Comparison of ENCODE assay signal across 8 cellular contexts in genomic region chr18:62741118-62741566, GRCh38. TPM values are rescaled to one million over a fixed set of nuclear protein-coding genes. Genes with fewer than 3 reads are reported as not detected.
DNase-seq lines count a peak whose midpoint lies in the region; ATAC-seq and TF ChIP-seq lines count a peak whose summit lies in the region.

No MANE protein-coding gene starts in this region.

- CTCF ChIA-PET in mammary epithelial cell (lab: Charles Lee; ENCODE audit: low non-redundant PET) = no interaction called here

- dilution Hi-C loops in mammary epithelial cell (cut with HindIII; ENCODE audit: low sequenced_read_pairs) = no loop called here

- peak overlapping the region; percentile 34 for H3K4me2 ChIP-seq in mammary epithelial cell (ENCODE audit: insufficient read depth, low read depth, low read length)

- H3K4me1 ChIP-seq in mammary epithelial cell (ENCODE audit: insufficient read depth, low read length) = peaks cover 8% of the 10 kb centered on the region

- TF ChIP-seq CTCF in mammary epithelial cell (conservative IDR thresholded peaks at IDR 0.05 in 1 of 2, IDR thresholded peaks at IDR 0.05 in 1 of 2; ENCODE audit: extremely low read depth in 1 of 2, insufficient read depth in 1 of 2, low read depth in 1 of 2, low read length in 2 of 2) = no peak

- H3K79me2 ChIP-seq in mammary epithelial cell (ENCODE audit: insufficient read depth, low read length) = peaks cover 75% of the 10 kb centered on the region

- WGBS in mammary epithelial cell (ENCODE audit: low coverage, missing lambda C conversion rate) = 67% methylated on average over 4 of the region's 4 CpGs

- in situ Hi-C loops in mammary epithelial cell (cut with MboI; ENCODE audit: low sequenced_read_pairs in 2 of 2) = no loop called here

- no peaks in the 10 kb centered on the region for H3K36me3 ChIP-seq in mammary epithelial cell (ENCODE audit: insufficient read depth, low read length)

- intact Hi-C loops in mammary epithelial cell (cut with micrococcal nuclease) (no loop called here), posterior vena cava (cut with DNase I) (no loop called here)

- no peaks in the 10 kb centered on the region for H4K20me1 ChIP-seq in mammary epithelial cell (ENCODE audit: insufficient read depth, low read length)

- no peak overlapping the region for H3K27ac ChIP-seq in mammary epithelial cell (ENCODE audit: insufficient read depth, low read depth, low read length)

- peak; percentile 11 for DNase-seq in EH (ENCODE audit: low read depth)
- peak; percentile 93 for DNase-seq in LoVo (ENCODE audit: low spot score)
- DNase-seq in mammary epithelial cell = peak; percentile 26
- DNase-seq in mucosa of gallbladder (ENCODE audit: low spot score) = peak; percentile 31
- no peak for DNase-seq in NCI-H2196 (lab: John Stamatoyannopoulos, UW; ENCODE audit: unreplicated experiment)
- no peak for DNase-seq in medulla oblongata (ENCODE audit: extremely low spot score)
- no peak for DNase-seq in posterior vena cava (ENCODE audit: low spot score)

- no peak overlapping the region for H3K9ac ChIP-seq in mammary epithelial cell (ENCODE audit: insufficient read depth, low read length)

- no peaks in the 10 kb centered on the region for H3K27me3 ChIP-seq in mammary epithelial cell (ENCODE audit: insufficient read depth, low read length)

- BruUV-seq in mammary epithelial cell (replicated peaks; lab: Mats Ljungman, UMichigan) = no TSS peak

- no peak for ATAC-seq in GM18870 (IDR thresholded peaks at IDR 0.05; ENCODE audit: unreplicated experiment)

- no peak overlapping the region for H3K4me3 ChIP-seq in mammary epithelial cell (replicated peaks in 1 of 3; ENCODE audit: insufficient read depth in 1 of 3, low read depth in 2 of 3, low read length in 3 of 3)

- H2AFZ ChIP-seq in mammary epithelial cell (ENCODE audit: low read depth, low read length) = no peak overlapping the region

- no peaks in the 10 kb centered on the region for H3K9me3 ChIP-seq in mammary epithelial cell (replicated peaks; ENCODE audit: insufficient read depth, low read length)

RNA-seq across cellular contexts. Expression of gene PHLPP1, which starts 25.8 kb away (rescaled TPM):
- total RNA-seq in mammary epithelial cell = 10 to 100 TPM in 1 of 2 donors, 1 to 10 TPM in 1; 9.3 to 14.8 TPM
- 8.4 TPM for polyA plus RNA-seq in mammary epithelial cell
- polyA minus RNA-seq in mammary epithelial cell = 36.2 TPM
- total RNA-seq in mucosa of gallbladder = 33.2 TPM
- total RNA-seq in posterior vena cava = 10 to 100 TPM in 1 of 2 donors, 1 to 10 TPM in 1; 7.8 to 11.4 TPM

Comparison
In these comparisons a context has a peak if more than half of its experiments do, and no peak if none do; other contexts are left out.
1. DNase-seq: peak in EH (single experiment), LoVo (single experiment), mammary epithelial cell (single experiment) and mucosa of gallbladder (single experiment); none in NCI-H2196 (single experiment), medulla oblongata (single experiment) and posterior vena cava (single experiment).